Comparison of ENCODE assay signal across 11 cellular contexts in the genomic region with DNA sequence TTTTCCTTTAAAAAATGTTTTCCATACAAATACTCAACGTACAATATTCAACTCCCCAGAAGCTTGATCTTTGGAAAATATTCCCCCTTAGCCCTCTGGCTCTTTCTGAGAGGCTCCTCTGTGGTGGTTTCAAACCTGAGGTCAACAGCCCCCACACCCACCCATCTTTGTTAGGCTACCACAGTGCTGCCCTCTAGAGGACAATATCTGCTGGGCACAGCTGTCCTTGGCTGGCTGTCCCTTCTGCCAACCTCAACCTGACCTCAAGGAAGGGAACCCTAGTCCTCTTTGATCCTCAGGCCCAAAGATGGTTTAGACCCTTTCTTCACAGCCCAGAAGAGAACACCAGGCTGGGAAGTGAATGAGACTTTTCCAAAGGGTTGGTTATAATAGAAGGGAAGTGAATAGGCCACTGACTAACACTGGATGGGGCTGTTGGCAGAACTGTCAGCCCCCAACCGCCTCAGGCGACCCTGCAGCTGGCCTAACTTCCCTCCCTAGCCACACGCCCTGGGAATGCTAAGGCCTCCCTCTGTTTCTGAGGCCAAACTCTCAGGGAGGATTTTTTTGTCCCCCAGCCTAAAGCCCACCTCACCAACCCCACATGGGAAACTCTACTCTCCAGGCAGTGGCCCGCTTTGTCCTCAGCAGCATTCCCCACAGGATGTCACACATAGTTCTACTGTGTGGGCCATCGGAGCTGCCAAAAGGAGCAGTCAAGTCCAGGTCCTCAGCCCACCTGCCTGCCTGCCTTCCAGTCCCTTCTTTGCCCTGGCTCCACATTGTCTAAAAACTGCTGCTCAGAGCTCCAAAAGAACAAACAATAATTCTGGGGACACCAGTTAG. TPM values are rescaled to one million over a fixed set of nuclear protein-coding genes. Genes with fewer than 3 reads are reported as not detected.
A peak's percentile ranks its signal among the peaks of the same experiment; 100 is the strongest.
DNase-seq lines count a peak whose midpoint lies in the region; ATAC-seq and TF ChIP-seq lines count a peak whose summit lies in the region.
"Had no signal": no experiment of that assay in that cellular context is flagged by ENCODE, and none has a peak within 500 bp of the region (broad histone marks: within the 10 kb centered on the region; RNA-seq: fewer than 3 reads in every experiment).

No MANE protein-coding gene starts in this region.

- H3K27ac Mint-ChIP-seq in brain = peak overlapping the region in 4 of 5 experiments; percentile 38 to 78 (median 72)
- no peak overlapping the region for H3K27ac Mint-ChIP-seq in neural crest cell (ENCODE audit: unreplicated experiment)

- H3K36me3 Mint-ChIP-seq in brain (peaks cover 4% of the 10 kb centered on the region), neural crest cell (ENCODE audit: low read depth) (no peaks in the 10 kb centered on the region)

- in situ Hi-C loops in KBM-7 (cut with MboI; ENCODE audit: low pct_unique_long_range_greater_than_20kb, low sequenced_read_pairs) = no loop called here

- H3K4me1 Mint-ChIP-seq in brain = peaks cover 17% of the 10 kb centered on the region
- peaks cover 23% of the 10 kb centered on the region for H3K4me1 Mint-ChIP-seq in neural crest cell

- H3K9me3 Mint-ChIP-seq in brain (peaks cover 0 to 19% (median 7%) of the 10 kb centered on the region in 5 experiments), neural crest cell (no peaks in the 10 kb centered on the region)

- H3K4me3 Mint-ChIP-seq in brain (no peak overlapping the region), neural crest cell (no peak overlapping the region)

- TF ChIP-seq CTCF in brain (conservative IDR thresholded peaks at IDR 0.05) (peak in 1 of 2 experiments; percentile 13), neural crest cell (conservative IDR thresholded peaks at IDR 0.05) (peak; percentile 45)

- no peaks in the 10 kb centered on the region for H3K27me3 Mint-ChIP-seq in brain
- no peaks in the 10 kb centered on the region for H3K27me3 Mint-ChIP-seq in neural crest cell (ENCODE audit: low read depth)

- ATAC-seq in GM21390 (IDR thresholded peaks at IDR 0.05; ENCODE audit: unreplicated experiment) = no peak

- DNase-seq in DMS53 (lab: John Stamatoyannopoulos, UW) (peak; percentile 55), DMS53 treated with DMSO at 0.1 percent for 48 hours (lab: John Stamatoyannopoulos, UW; ENCODE audit: unreplicated experiment) (no peak), KBM-7 (peak; percentile 45), neural crest cell (ENCODE audit: low read depth, low spot score) (no peak), NCI-H128 (lab: John Stamatoyannopoulos, UW; ENCODE audit: unreplicated experiment) (no peak)
- DNase-seq in stimulated activated naive CD4-positive, alpha-beta T cell treated with Interleukin-2 at 50 U/mL for 16 hours (lab: John Stamatoyannopoulos, UW) = no peak
- DNase-seq: activated CD8-positive, alpha-beta memory T cell treated with anti-CD3 and anti-CD28 coated beads, Interleukin-2, amount 50 U/mL, for 4 hours; hypothalamus had no signal

RNA-seq across cellular contexts. Expression of a gene that starts 34.3 kb away (rescaled TPM):
- polyA plus RNA-seq in brain (ENCODE audit: insufficient read depth, low read depth, low replicate concordance) = not detected
- total RNA-seq in neural crest cell = 0.12 TPM in 1 of 2 replicates, not detected in the other
- total RNA-seq: M059J had no signal

Comparison
In these comparisons a context has a peak if more than half of its experiments do, and no peak if none do; other contexts are left out.
1. DNase-seq: peak in DMS53 (single experiment) and KBM-7 (single experiment); none in DMS53 treated with DMSO at 0.1 percent for 48 hours (single experiment), neural crest cell (single experiment), NCI-H128 (single experiment) and stimulated activated naive CD4-positive, alpha-beta T cell treated with Interleukin-2 at 50 U/mL for 16 hours (single experiment).